In the genomic region with DNA sequence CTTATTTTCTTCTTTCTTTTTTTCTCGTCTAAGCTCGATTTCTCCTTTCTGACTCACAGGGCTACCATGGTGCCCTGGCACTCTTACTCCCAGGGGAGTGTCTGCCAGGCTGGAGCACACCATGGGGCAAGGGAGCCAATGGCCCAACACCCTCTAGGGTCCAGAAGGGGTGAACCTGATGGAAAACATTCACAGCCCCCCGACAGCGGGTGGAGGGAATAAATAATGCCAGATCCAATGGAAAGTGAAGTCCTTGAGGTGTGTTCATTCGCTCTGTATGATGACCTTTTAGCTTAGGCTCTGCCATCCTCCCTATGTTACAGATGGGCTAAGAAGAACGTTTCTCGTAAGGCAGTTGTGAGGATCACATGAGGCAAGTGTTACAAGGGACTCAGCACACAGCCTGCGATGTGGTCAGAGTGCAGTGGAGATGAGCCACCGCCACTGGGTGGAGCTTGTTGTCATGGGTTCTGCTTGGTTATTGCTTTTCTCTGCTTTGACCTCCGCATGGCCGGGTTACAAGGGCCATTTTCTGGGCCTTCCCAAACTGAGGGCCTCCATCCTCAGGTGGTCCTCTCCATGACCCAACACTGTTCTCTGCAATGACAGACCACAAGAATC, we compare ENCODE assay signal across 1 cellular context.
TF ChIP-seq lines count a peak whose summit lies in the region.

No MANE protein-coding gene starts in this region.

TF ChIP-seq in GM12878, 131 proteins besides CTCF, POLR2A, EP300 and RAD21 (continues in another document):
- TF ChIP-seq CBX5 (IDR thresholded peaks at IDR 0.05; ENCODE audit: low read depth) (no peak), ZNF24 (IDR thresholded peaks at IDR 0.05) (no peak), POLR2AphosphoS2 (IDR thresholded peaks at IDR 0.05; ENCODE audit: low read depth, low read length) (no peak; the same call in none of the 2 replicates), ZNF217 (IDR thresholded peaks at IDR 0.05) (no peak), PAX5 (IDR thresholded peaks at IDR 0.05; ENCODE audit: borderline replicate concordance, low read depth, low read length) (no peak; the same call in 1 of the 2 replicates), NFIC (IDR thresholded peaks at IDR 0.05; ENCODE audit: low read depth, low read length) (no peak), HDGF (IDR thresholded peaks at IDR 0.05) (peak; percentile 43; the same call in 1 of the 2 replicates), MTA2 (IDR thresholded peaks at IDR 0.05; ENCODE audit: low read depth) (peak; percentile 74), BRCA1 (IDR thresholded peaks at IDR 0.05; ENCODE audit: low read depth, low read length) (no peak), ZZZ3 (IDR thresholded peaks at IDR 0.05; ENCODE audit: control insufficient read depth, insufficient read length, low read depth) (no peak), MXI1 (IDR thresholded peaks at IDR 0.05; ENCODE audit: low read depth, low read length) (peak; percentile 77; the same call in 1 of the 2 replicates), NR2C2 (IDR thresholded peaks at IDR 0.05; ENCODE audit: borderline replicate concordance, control insufficient read depth, insufficient read length, low read depth) (no peak), YBX1 (IDR thresholded peaks at IDR 0.05) (no peak), POLR2AphosphoS5 (IDR thresholded peaks at IDR 0.05; ENCODE audit: low read length) (peak; percentile 86), SUPT20H (IDR thresholded peaks at IDR 0.05; ENCODE audit: borderline replicate concordance, control insufficient read depth, low read depth, low read length) (no peak), EGR1 (IDR thresholded peaks at IDR 0.05; ENCODE audit: borderline replicate concordance in 1 of 2, low read depth in 2 of 2, low read length in 2 of 2) (no peak), FOXK2 (IDR thresholded peaks at IDR 0.05) (no peak; the same call in none of the 2 replicates), DPF2 (IDR thresholded peaks at IDR 0.05) (0 out of 2 replicates have a peak, but pooled peaks have one; percentile 72), RB1 (IDR thresholded peaks at IDR 0.05; ENCODE audit: borderline replicate concordance) (peak; percentile 29; the same call in 1 of the 2 replicates), STAT3 (IDR thresholded peaks at IDR 0.05; ENCODE audit: low read depth, low read length) (no peak), ASH2L (IDR thresholded peaks at IDR 0.05; ENCODE audit: borderline replicate concordance, low read depth) (0 out of 2 replicates have a peak, but pooled peaks have one; percentile 1), ESRRA (IDR thresholded peaks at IDR 0.05; ENCODE audit: low read length) (no peak; the same call in 1 of the 2 replicates), LARP7 (IDR thresholded peaks at IDR 0.05) (no peak), MYB (IDR thresholded peaks at IDR 0.05; ENCODE audit: borderline replicate concordance, low read depth, low read length) (peak; percentile 11; the same call in 1 of the 2 replicates)
- TF ChIP-seq, protein P1, sequence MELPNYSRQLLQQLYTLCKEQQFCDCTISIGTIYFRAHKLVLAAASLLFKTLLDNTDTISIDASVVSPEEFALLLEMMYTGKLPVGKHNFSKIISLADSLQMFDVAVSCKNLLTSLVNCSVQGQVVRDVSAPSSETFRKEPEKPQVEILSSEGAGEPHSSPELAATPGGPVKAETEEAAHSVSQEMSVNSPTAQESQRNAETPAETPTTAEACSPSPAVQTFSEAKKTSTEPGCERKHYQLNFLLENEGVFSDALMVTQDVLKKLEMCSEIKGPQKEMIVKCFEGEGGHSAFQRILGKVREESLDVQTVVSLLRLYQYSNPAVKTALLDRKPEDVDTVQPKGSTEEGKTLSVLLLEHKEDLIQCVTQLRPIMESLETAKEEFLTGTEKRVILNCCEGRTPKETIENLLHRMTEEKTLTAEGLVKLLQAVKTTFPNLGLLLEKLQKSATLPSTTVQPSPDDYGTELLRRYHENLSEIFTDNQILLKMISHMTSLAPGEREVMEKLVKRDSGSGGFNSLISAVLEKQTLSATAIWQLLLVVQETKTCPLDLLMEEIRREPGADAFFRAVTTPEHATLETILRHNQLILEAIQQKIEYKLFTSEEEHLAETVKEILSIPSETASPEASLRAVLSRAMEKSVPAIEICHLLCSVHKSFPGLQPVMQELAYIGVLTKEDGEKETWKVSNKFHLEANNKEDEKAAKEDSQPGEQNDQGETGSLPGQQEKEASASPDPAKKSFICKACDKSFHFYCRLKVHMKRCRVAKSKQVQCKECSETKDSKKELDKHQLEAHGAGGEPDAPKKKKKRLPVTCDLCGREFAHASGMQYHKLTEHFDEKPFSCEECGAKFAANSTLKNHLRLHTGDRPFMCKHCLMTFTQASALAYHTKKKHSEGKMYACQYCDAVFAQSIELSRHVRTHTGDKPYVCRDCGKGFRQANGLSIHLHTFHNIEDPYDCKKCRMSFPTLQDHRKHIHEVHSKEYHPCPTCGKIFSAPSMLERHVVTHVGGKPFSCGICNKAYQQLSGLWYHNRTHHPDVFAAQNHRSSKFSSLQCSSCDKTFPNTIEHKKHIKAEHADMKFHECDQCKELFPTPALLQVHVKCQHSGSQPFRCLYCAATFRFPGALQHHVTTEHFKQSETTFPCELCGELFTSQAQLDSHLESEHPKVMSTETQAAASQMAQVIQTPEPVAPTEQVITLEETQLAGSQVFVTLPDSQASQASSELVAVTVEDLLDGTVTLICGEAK (IDR thresholded peaks at IDR 0.05; ENCODE audit: borderline replicate concordance) = no peak
- TF ChIP-seq, protein P2, sequence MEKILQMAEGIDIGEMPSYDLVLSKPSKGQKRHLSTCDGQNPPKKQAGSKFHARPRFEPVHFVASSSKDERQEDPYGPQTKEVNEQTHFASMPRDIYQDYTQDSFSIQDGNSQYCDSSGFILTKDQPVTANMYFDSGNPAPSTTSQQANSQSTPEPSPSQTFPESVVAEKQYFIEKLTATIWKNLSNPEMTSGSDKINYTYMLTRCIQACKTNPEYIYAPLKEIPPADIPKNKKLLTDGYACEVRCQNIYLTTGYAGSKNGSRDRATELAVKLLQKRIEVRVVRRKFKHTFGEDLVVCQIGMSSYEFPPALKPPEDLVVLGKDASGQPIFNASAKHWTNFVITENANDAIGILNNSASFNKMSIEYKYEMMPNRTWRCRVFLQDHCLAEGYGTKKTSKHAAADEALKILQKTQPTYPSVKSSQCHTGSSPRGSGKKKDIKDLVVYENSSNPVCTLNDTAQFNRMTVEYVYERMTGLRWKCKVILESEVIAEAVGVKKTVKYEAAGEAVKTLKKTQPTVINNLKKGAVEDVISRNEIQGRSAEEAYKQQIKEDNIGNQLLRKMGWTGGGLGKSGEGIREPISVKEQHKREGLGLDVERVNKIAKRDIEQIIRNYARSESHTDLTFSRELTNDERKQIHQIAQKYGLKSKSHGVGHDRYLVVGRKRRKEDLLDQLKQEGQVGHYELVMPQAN (conservative IDR thresholded peaks at IDR 0.05) = no peak
- TF ChIP-seq, protein P3, sequence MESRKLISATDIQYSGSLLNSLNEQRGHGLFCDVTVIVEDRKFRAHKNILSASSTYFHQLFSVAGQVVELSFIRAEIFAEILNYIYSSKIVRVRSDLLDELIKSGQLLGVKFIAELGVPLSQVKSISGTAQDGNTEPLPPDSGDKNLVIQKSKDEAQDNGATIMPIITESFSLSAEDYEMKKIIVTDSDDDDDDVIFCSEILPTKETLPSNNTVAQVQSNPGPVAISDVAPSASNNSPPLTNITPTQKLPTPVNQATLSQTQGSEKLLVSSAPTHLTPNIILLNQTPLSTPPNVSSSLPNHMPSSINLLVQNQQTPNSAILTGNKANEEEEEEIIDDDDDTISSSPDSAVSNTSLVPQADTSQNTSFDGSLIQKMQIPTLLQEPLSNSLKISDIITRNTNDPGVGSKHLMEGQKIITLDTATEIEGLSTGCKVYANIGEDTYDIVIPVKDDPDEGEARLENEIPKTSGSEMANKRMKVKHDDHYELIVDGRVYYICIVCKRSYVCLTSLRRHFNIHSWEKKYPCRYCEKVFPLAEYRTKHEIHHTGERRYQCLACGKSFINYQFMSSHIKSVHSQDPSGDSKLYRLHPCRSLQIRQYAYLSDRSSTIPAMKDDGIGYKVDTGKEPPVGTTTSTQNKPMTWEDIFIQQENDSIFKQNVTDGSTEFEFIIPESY (IDR thresholded peaks at IDR 0.05) = no peak
- TF ChIP-seq, protein P4, sequence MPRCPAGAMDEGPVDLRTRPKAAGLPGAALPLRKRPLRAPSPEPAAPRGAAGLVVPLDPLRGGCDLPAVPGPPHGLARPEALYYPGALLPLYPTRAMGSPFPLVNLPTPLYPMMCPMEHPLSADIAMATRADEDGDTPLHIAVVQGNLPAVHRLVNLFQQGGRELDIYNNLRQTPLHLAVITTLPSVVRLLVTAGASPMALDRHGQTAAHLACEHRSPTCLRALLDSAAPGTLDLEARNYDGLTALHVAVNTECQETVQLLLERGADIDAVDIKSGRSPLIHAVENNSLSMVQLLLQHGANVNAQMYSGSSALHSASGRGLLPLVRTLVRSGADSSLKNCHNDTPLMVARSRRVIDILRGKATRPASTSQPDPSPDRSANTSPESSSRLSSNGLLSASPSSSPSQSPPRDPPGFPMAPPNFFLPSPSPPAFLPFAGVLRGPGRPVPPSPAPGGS (IDR thresholded peaks at IDR 0.05; ENCODE audit: borderline replicate concordance, insufficient read depth, low read depth, low read length, poor library complexity, severe bottlenecking) = peak; percentile 5
- TF ChIP-seq, protein P5, sequence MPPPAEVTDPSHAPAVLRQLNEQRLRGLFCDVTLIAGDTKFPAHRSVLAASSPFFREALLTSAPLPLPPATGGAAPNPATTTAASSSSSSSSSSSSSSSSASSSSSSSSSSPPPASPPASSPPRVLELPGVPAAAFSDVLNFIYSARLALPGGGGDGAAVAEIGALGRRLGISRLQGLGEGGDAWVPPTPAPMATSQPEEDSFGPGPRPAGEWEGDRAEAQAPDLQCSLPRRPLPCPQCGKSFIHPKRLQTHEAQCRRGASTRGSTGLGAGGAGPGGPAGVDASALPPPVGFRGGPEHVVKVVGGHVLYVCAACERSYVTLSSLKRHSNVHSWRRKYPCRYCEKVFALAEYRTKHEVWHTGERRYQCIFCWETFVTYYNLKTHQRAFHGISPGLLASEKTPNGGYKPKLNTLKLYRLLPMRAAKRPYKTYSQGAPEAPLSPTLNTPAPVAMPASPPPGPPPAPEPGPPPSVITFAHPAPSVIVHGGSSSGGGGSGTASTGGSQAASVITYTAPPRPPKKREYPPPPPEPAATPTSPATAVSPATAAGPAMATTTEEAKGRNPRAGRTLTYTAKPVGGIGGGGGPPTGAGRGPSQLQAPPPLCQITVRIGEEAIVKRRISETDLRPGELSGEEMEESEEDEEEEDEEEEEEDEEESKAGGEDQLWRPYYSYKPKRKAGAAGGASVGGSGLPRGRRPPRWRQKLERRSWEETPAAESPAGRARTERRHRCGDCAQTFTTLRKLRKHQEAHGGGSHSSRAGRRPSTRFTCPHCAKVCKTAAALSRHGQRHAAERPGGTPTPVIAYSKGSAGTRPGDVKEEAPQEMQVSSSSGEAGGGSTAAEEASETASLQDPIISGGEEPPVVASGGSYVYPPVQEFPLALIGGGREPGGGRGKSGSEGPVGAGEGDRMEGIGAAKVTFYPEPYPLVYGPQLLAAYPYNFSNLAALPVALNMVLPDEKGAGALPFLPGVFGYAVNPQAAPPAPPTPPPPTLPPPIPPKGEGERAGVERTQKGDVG (CRISPR knock-in tag; IDR thresholded peaks at IDR 0.05) = no peak
- TF ChIP-seq, protein P6, sequence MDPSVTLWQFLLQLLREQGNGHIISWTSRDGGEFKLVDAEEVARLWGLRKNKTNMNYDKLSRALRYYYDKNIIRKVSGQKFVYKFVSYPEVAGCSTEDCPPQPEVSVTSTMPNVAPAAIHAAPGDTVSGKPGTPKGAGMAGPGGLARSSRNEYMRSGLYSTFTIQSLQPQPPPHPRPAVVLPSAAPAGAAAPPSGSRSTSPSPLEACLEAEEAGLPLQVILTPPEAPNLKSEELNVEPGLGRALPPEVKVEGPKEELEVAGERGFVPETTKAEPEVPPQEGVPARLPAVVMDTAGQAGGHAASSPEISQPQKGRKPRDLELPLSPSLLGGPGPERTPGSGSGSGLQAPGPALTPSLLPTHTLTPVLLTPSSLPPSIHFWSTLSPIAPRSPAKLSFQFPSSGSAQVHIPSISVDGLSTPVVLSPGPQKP (IDR thresholded peaks at IDR 0.05; ENCODE audit: low read depth, low read length) = no peak
- TF ChIP-seq, protein P7, sequence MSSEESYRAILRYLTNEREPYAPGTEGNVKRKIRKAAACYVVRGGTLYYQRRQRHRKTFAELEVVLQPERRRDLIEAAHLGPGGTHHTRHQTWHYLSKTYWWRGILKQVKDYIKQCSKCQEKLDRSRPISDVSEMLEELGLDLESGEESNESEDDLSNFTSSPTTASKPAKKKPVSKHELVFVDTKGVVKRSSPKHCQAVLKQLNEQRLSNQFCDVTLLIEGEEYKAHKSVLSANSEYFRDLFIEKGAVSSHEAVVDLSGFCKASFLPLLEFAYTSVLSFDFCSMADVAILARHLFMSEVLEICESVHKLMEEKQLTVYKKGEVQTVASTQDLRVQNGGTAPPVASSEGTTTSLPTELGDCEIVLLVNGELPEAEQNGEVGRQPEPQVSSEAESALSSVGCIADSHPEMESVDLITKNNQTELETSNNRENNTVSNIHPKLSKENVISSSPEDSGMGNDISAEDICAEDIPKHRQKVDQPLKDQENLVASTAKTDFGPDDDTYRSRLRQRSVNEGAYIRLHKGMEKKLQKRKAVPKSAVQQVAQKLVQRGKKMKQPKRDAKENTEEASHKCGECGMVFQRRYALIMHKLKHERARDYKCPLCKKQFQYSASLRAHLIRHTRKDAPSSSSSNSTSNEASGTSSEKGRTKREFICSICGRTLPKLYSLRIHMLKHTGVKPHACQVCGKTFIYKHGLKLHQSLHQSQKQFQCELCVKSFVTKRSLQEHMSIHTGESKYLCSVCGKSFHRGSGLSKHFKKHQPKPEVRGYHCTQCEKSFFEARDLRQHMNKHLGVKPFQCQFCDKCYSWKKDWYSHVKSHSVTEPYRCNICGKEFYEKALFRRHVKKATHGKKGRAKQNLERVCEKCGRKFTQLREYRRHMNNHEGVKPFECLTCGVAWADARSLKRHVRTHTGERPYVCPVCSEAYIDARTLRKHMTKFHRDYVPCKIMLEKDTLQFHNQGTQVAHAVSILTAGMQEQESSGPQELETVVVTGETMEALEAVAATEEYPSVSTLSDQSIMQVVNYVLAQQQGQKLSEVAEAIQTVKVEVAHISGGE (CRISPR knock-in tag; IDR thresholded peaks at IDR 0.05) = no peak
- TF ChIP-seq, protein P8, sequence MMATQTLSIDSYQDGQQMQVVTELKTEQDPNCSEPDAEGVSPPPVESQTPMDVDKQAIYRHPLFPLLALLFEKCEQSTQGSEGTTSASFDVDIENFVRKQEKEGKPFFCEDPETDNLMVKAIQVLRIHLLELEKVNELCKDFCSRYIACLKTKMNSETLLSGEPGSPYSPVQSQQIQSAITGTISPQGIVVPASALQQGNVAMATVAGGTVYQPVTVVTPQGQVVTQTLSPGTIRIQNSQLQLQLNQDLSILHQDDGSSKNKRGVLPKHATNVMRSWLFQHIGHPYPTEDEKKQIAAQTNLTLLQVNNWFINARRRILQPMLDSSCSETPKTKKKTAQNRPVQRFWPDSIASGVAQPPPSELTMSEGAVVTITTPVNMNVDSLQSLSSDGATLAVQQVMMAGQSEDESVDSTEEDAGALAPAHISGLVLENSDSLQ (IDR thresholded peaks at IDR 0.05) = no peak
